In the genomic region with DNA sequence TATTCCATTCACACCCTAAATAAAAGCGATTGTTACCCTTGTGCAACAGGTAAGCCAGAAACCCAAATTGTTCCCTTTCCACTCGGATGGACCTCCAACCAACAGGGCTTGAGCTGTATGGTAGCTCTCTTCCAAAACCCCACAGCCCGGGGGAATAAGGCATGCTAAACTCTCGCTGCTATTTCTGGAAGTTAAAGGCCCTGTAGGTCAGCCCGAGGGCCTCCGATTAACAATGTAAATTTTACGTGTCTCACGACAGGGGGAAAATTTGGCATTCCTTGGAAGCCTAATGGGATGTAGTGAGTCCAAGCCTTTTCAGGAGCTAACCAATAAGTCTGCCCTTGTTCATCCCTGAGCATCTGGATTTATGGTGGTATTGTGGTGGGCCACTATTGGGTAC, we compare ENCODE assay signal across 27 cellular contexts. TPM values are rescaled to one million over a fixed set of nuclear protein-coding genes. Genes with fewer than 3 reads are reported as not detected.
A peak's percentile ranks its signal among the peaks of the same experiment; 100 is the strongest.
DNase-seq lines count a peak whose midpoint lies in the region; ATAC-seq, FAIRE-seq and TF ChIP-seq lines count a peak whose summit lies in the region.
"Had no signal": no experiment of that assay in that cellular context is flagged by ENCODE, and none has a peak within 500 bp of the region (broad histone marks: within the 10 kb centered on the region; RNA-seq: fewer than 3 reads in every experiment).

No MANE protein-coding gene starts in this region.

- H3K36me3 Mint-ChIP-seq in H9 (ENCODE audit: insufficient read depth in 1 of 3, low read depth in 3 of 3) = peaks cover 55 to 85% (median 63%) of the 10 kb centered on the region in 3 experiments
- H3K36me3 Mint-ChIP-seq in CD8-positive, alpha-beta memory T cell = peaks cover 44 to 82% (median 69%) of the 10 kb centered on the region in 3 donors

- no peaks in the 10 kb centered on the region for H4K20me1 ChIP-seq in H9 (ENCODE audit: control insufficient read depth, insufficient read depth, insufficient read length)
- H4K20me1 ChIP-seq in H1 (replicated peaks in 1 of 2; ENCODE audit: control insufficient read depth in 1 of 2, insufficient read depth in 2 of 2, low read length in 2 of 2) = no peaks in the 10 kb centered on the region
- H4K20me1 ChIP-seq: BLaER1 had no signal

- H4K5ac ChIP-seq in H9 (ENCODE audit: insufficient read length, low read depth, low read length) (no peak overlapping the region), H1 (ENCODE audit: insufficient read length, low read depth, low read length) (no peak overlapping the region)

- no peaks in the 10 kb centered on the region for H3K23me2 ChIP-seq in H9 (ENCODE audit: insufficient read length, low read depth, low read length, poor library complexity, severe bottlenecking)
- H3K23me2 ChIP-seq in H1 (ENCODE audit: low read depth, low read length) = no peaks in the 10 kb centered on the region

- CTCF ChIA-PET in H1 (lab: Charles Lee; ENCODE audit: partially characterized antibody) = interaction anchor here (1.6 to 2.3 kb wide), 2 partner anchors 26 to 32 kb away, joined by 3 to 5 read pairs; partner anchors contain the start of gene CNOT8
- CTCF ChIA-PET in CD8-positive, alpha-beta memory T cell (lab: Charles Lee) = no interaction called here

- no peak for TF ChIP-seq EP300 in H1 (IDR thresholded peaks at IDR 0.05; ENCODE audit: borderline replicate concordance in 1 of 2, low read depth in 2 of 2, low read length in 2 of 2)

- H3K4me2 ChIP-seq in H9 (ENCODE audit: insufficient read depth, insufficient read length, low read length) = no peak overlapping the region
- H3K4me2 ChIP-seq in H1 (ENCODE audit: insufficient read depth in 1 of 2, low read depth in 2 of 2, low read length in 2 of 2) = peak overlapping the region; percentile 8 to 39; a peak in 1 of 4 replicates
- H3K4me2 ChIP-seq: BLaER1 had no signal

- H2BK15ac ChIP-seq in H9 (ENCODE audit: low read depth, low read length) (no peak overlapping the region), H1 (ENCODE audit: low read length) (no peak overlapping the region)

- no peak overlapping the region for H2BK120ac ChIP-seq in H9 (ENCODE audit: low read depth, low read length, poor library complexity, severe bottlenecking)
- H2BK120ac ChIP-seq in H1 (replicated peaks; ENCODE audit: low read depth, low read length) = no peak overlapping the region

- no peak overlapping the region for H3K27ac ChIP-seq in H9 (ENCODE audit: insufficient read length, low read depth, low read length)
- no peak overlapping the region for H3K27ac ChIP-seq in H1 (ENCODE audit: low read depth, low read length)
- no peak overlapping the region for H3K27ac ChIP-seq in effector memory CD4-positive, alpha-beta T cell (ENCODE audit: insufficient read depth, low read length, poor library complexity, severe bottlenecking)
- no peak overlapping the region for H3K27ac ChIP-seq in CD8-positive, alpha-beta memory T cell (ENCODE audit: low read depth, low read length)
- H3K27ac ChIP-seq: BLaER1, GM23248 had no signal

- peak; percentile 70 for FAIRE-seq in H1 (lab: Jason Lieb, UNC)
- FAIRE-seq: G401.6, GM12891, GM19239, HTR-8/SVneo, K562 had no signal

- H3K23ac ChIP-seq in H9 (ENCODE audit: insufficient read length, low read depth, low read length) = no peak overlapping the region
- H3K23ac ChIP-seq in H1 (ENCODE audit: insufficient read length) = no peak overlapping the region

- no peak overlapping the region for H3T11ph ChIP-seq in H9 (ENCODE audit: low read length)

- H3K4me1 ChIP-seq in H9 (ENCODE audit: insufficient read depth, low read length) (peaks cover 2% of the 10 kb centered on the region; the same call in 1 of the 2 replicates), H1 (replicated peaks in 1 of 4; ENCODE audit: control insufficient read depth in 3 of 4, insufficient read depth in 4 of 4, low read length in 3 of 4) (peaks cover 0 to 7% (median 0%) of the 10 kb centered on the region in 4 experiments; a peak in 1 of 7 replicates)
- H3K4me1 ChIP-seq in effector memory CD4-positive, alpha-beta T cell (ENCODE audit: control insufficient read depth, insufficient read depth, low read length, poor library complexity, severe bottlenecking) = no peaks in the 10 kb centered on the region
- no peaks in the 10 kb centered on the region for H3K4me1 ChIP-seq in CD8-positive, alpha-beta memory T cell (ENCODE audit: insufficient read depth, low read length)
- H3K4me1 ChIP-seq: BLaER1, HAP-1 had no signal

- H2AFZ ChIP-seq in H9 (ENCODE audit: low read length) (no peak overlapping the region), H1 (ENCODE audit: low read length) (no peak overlapping the region)
- H2AFZ ChIP-seq: GM23248 had no signal

- H3K9me3 ChIP-seq in H9 (ENCODE audit: control insufficient read depth, low read depth, low read length) (peaks cover 17% of the 10 kb centered on the region), H1 (ENCODE audit: insufficient read depth in 2 of 2, low read depth in 1 of 2, low read length in 1 of 2) (no peaks in the 10 kb centered on the region)
- peaks cover 13% of the 10 kb centered on the region for H3K9me3 ChIP-seq in effector memory CD4-positive, alpha-beta T cell (ENCODE audit: control insufficient read depth, low read length)
- H3K9me3 ChIP-seq in CD8-positive, alpha-beta memory T cell (ENCODE audit: low read length) = peaks cover 21% of the 10 kb centered on the region

- no peak overlapping the region for H3K18ac ChIP-seq in H9 (ENCODE audit: insufficient read length, low read depth, low read length)
- no peak overlapping the region for H3K18ac ChIP-seq in H1 (ENCODE audit: extremely low read depth, low read length)

- H3K79me2 ChIP-seq in H9 (ENCODE audit: insufficient read depth, low read length) (no peaks in the 10 kb centered on the region), H1 (ENCODE audit: control insufficient read depth in 1 of 2, insufficient read depth in 2 of 2, low read length in 2 of 2) (no peaks in the 10 kb centered on the region; a peak in 1 of 4 replicates)

- no peak for TF ChIP-seq CTCF in H9 (conservative IDR thresholded peaks at IDR 0.05)
- TF ChIP-seq CTCF in H1 (IDR thresholded peaks at IDR 0.05; ENCODE audit: control extremely low read depth in 1 of 3, insufficient read depth in 1 of 3, low read depth in 1 of 3, low read length in 3 of 3) = no peak

- TF ChIP-seq POLR2A in H1 (IDR thresholded peaks at IDR 0.05; ENCODE audit: control extremely low read depth in 1 of 2, low read depth in 2 of 2, low read length in 2 of 2) = no peak

- no peaks in the 10 kb centered on the region for H3K27me3 ChIP-seq in H9 (ENCODE audit: insufficient read depth, low read length)
- H3K27me3 ChIP-seq in H1 (replicated peaks in 1 of 4; ENCODE audit: control insufficient read depth in 3 of 4, extremely low read depth in 1 of 4, insufficient read depth in 3 of 4, low read length in 3 of 4) = no peaks in the 10 kb centered on the region
- no peaks in the 10 kb centered on the region for H3K27me3 ChIP-seq in effector memory CD4-positive, alpha-beta T cell (replicated peaks; ENCODE audit: control insufficient read depth, insufficient read depth, low read length, poor library complexity, severe bottlenecking)
- H3K27me3 ChIP-seq in CD8-positive, alpha-beta memory T cell (ENCODE audit: insufficient read depth, low read length, poor library complexity, severe bottlenecking) = no peaks in the 10 kb centered on the region
- H3K27me3 ChIP-seq: BLaER1 had no signal

- H3K4me3 Mint-ChIP-seq in H9 = no peak overlapping the region
- no peak overlapping the region for H3K4me3 Mint-ChIP-seq in CD8-positive, alpha-beta memory T cell
- H3K4me3 Mint-ChIP-seq: CD14-positive monocyte; CD8-positive, alpha-beta T cell; HFFc6 had no signal

- peaks cover 7 to 8% of the 10 kb centered on the region in 2 experiments for H3K4me1 Mint-ChIP-seq in H9
- no peaks in the 10 kb centered on the region for H3K4me1 Mint-ChIP-seq in CD8-positive, alpha-beta memory T cell

- H3K56ac ChIP-seq in H9 (ENCODE audit: insufficient read length, low read depth, low read length) (no peak overlapping the region), H1 (replicated peaks; ENCODE audit: insufficient read length, low read depth, low read length) (no peak overlapping the region)

- no peak overlapping the region for H2BK20ac ChIP-seq in H9 (ENCODE audit: low read depth, low read length, poor library complexity, severe bottlenecking)
- no peak overlapping the region for H2BK20ac ChIP-seq in H1 (ENCODE audit: low read length)

- ATAC-seq in GM21423 (IDR thresholded peaks at IDR 0.05; ENCODE audit: unreplicated experiment) = no peak
- ATAC-seq: CD8-positive, alpha-beta T cell; K562 had no signal

- H2BK12ac ChIP-seq in H9 (ENCODE audit: insufficient read length, low read depth, low read length) (no peak overlapping the region), H1 (ENCODE audit: low read depth, low read length) (no peak overlapping the region)

- POLR2A ChIA-PET in H1 (lab: Charles Lee; ENCODE audit: partially characterized antibody) = interaction anchor here (0.8 to 2.9 kb wide), 5 partner anchors 12 to 36 kb away, joined by 3 to 8 read pairs (median 4); partner anchors contain the start of gene CNOT8
- POLR2A ChIA-PET in CD8-positive, alpha-beta memory T cell (lab: Charles Lee) = no interaction called here

- peaks cover 20 to 21% of the 10 kb centered on the region in 2 experiments for H3K9me3 Mint-ChIP-seq in H9
- H3K9me3 Mint-ChIP-seq in CD8-positive, alpha-beta memory T cell = peaks cover 21 to 39% (median 35%) of the 10 kb centered on the region in 5 donors

- H3K9ac ChIP-seq in H9 (ENCODE audit: extremely low read depth, insufficient read length, low read length) (no peak overlapping the region), H1 (replicated peaks in 1 of 4; ENCODE audit: extremely low read depth in 1 of 4, low read depth in 3 of 4, low read length in 3 of 4) (no peak overlapping the region)
- H3K9ac ChIP-seq: BLaER1, GM23248 had no signal

- H3K79me1 ChIP-seq in H9 (ENCODE audit: insufficient read depth, low read depth, low read length, poor library complexity, severe bottlenecking) (no peaks in the 10 kb centered on the region), H1 (ENCODE audit: low read depth, low read length) (no peaks in the 10 kb centered on the region)

- DNase-seq in ELF-1 (ENCODE audit: low read depth, low spot score) (peak; percentile 47), H9 (peak; percentile 71), H1 (ENCODE audit: low read depth in 1 of 2, low spot score in 2 of 2) (peak in 1 of 2 experiments; percentile 3), iPS-NIHi7 (ENCODE audit: extremely low spot score) (peak; percentile 21), NCI-H187 (lab: John Stamatoyannopoulos, UW) (no peak)
- no peak for DNase-seq in effector memory CD4-positive, alpha-beta T cell
- no peak for DNase-seq in CD8-positive, alpha-beta memory T cell
- DNase-seq: 8988T; CD8-positive, alpha-beta T cell; COR-L47; DMS 273 treated with DMSO at 0.1 percent for 48 hours; DMS53; DND-41; EL; GM23248; HFFc6; IMR-90 had no signal

- H3K4ac ChIP-seq in H9 (ENCODE audit: low read depth, low read length) (no peak overlapping the region), H1 (replicated peaks; ENCODE audit: insufficient read length, low read depth, low read length) (no peak overlapping the region)

- H4K8ac ChIP-seq in H9 (replicated peaks; ENCODE audit: insufficient read length, low read depth, low read length) = no peak overlapping the region
- no peak overlapping the region for H4K8ac ChIP-seq in H1 (ENCODE audit: extremely low read depth, insufficient read depth, low read length)

- peaks cover 0 to 43% (median 15%) of the 10 kb centered on the region in 4 experiments for H3K36me3 ChIP-seq in H1 (ENCODE audit: control insufficient read depth in 2 of 4, insufficient read depth in 4 of 4, low read length in 3 of 4)
- H3K36me3 ChIP-seq in effector memory CD4-positive, alpha-beta T cell (ENCODE audit: control insufficient read depth, insufficient read depth, low read length) = peaks cover 28% of the 10 kb centered on the region
- peaks cover 18% of the 10 kb centered on the region for H3K36me3 ChIP-seq in CD8-positive, alpha-beta memory T cell (ENCODE audit: insufficient read depth, low read length)

- no peak for TF ChIP-seq RAD21 in H1 (IDR thresholded peaks at IDR 0.05 in 1 of 2, conservative IDR thresholded peaks at IDR 0.05 in 1 of 2; ENCODE audit: low read depth in 2 of 2, low read length in 2 of 2)

- H3K27me3 Mint-ChIP-seq in H9 (ENCODE audit: low read depth) = no peaks in the 10 kb centered on the region
- H3K27me3 Mint-ChIP-seq in CD8-positive, alpha-beta memory T cell = peaks cover 0 to 1% of the 10 kb centered on the region in 2 donors

- H4K91ac ChIP-seq in H9 (ENCODE audit: insufficient read length, low read depth, low read length) (no peak overlapping the region), H1 (replicated peaks; ENCODE audit: insufficient read length, low read length) (no peak overlapping the region)

- no peak overlapping the region; a peak in 1 of 7 replicates for H3K27ac Mint-ChIP-seq in H9
- no peak overlapping the region for H3K27ac Mint-ChIP-seq in CD8-positive, alpha-beta memory T cell
- H3K27ac Mint-ChIP-seq: CD14-positive monocyte; CD8-positive, alpha-beta T cell; HFFc6 had no signal

- H2AK5ac ChIP-seq in H9 (ENCODE audit: insufficient read length, low read length) (no peak overlapping the region), H1 (ENCODE audit: low read depth, low read length) (no peak overlapping the region)

- no peak overlapping the region for H3K14ac ChIP-seq in H9 (ENCODE audit: insufficient read depth, low read length)
- H3K14ac ChIP-seq in H1 (ENCODE audit: insufficient read length) = no peak overlapping the region

- H2BK5ac ChIP-seq in H9 (ENCODE audit: insufficient read length, low read length) (no peak overlapping the region), H1 (ENCODE audit: low read depth, low read length) (no peak overlapping the region)

- WGBS in H9 (ENCODE audit: extremely low coverage, insufficient read length, low lambda C conversion rate) = no CpG with 5 or more reads among the region's 8 CpGs
- WGBS in H1 (ENCODE audit: extremely low coverage in 1 of 2, insufficient coverage in 1 of 2, insufficient read length in 1 of 2, insufficient replicate concordance in 2 of 2, low coverage in 1 of 2, low lambda C conversion rate in 2 of 2, missing lambda C conversion rate in 1 of 2), 2 experiments = 62% methylated on average over 8 of the region's 8 CpGs; no CpG with 5 or more reads in 1 of the 2 experiments

- no peak overlapping the region for H3K4me3 ChIP-seq in H1 (ENCODE audit: extremely low read depth in 1 of 4, insufficient read depth in 2 of 4, low read depth in 3 of 4, low read length in 4 of 4)
- no peak overlapping the region for H3K4me3 ChIP-seq in effector memory CD4-positive, alpha-beta T cell (ENCODE audit: insufficient read depth, low read depth, low read length, poor library complexity, severe bottlenecking)
- H3K4me3 ChIP-seq in CD8-positive, alpha-beta memory T cell (ENCODE audit: low read length) = no peak overlapping the region
- H3K4me3 ChIP-seq: BLaER1, GM23248, HAP-1, K562 had no signal

RNA-seq across cellular contexts. Expression of gene CNOT8, which starts 26.0 kb away (rescaled TPM):
- 44.3 and 45.6 TPM in 2 replicates for total RNA-seq in H9 (2021)
- 53.6 and 62.9 TPM in 2 replicates for total RNA-seq in H1 (2021; fragmentation: NEBNext Ultra II Directional; extraction: Animal tissue kit (Norgen Biotek cat#: 25700))
- polyA plus RNA-seq in H1 (2011; rRNA removed) = 36.4 and 37.6 TPM in 2 replicates
- polyA plus RNA-seq in H1 (2011; cell fraction: cytosol; rRNA removed) = 47.5 TPM
- 28.9 TPM for polyA plus RNA-seq in H1 (2011; cell fraction: nucleus; rRNA removed)
- 45.7 to 64.1 TPM (median 53.5 TPM) in 4 replicates for polyA plus RNA-seq in H1 (2012, experiment 1 of 2)
- polyA plus RNA-seq in H1 (2012, experiment 2 of 2) = 4.9 TPM
- 32.2 TPM for polyA plus RNA-seq in H1 (2013, experiment 1 of 2)
- 35.9 TPM for polyA plus RNA-seq in H1 (2013, experiment 2 of 2)
- polyA minus RNA-seq in H1 (2011; rRNA and poly(A)+ RNA removed) = 50.2 and 54.6 TPM in 2 replicates
- 33.5 TPM for polyA minus RNA-seq in H1 (2011; cell fraction: cytosol; rRNA and poly(A)+ RNA removed)
- polyA minus RNA-seq in H1 (2011; cell fraction: nucleus; rRNA and poly(A)+ RNA removed) = 20.8 TPM
- 10 to 100 TPM; 47.7 to 52.7 TPM for total RNA-seq in CD8-positive, alpha-beta memory T cell
- polyA plus RNA-seq in CD8-positive, alpha-beta memory T cell = 154 TPM

RNA-seq across cellular contexts. Expression of gene FAXDC2, which starts 34.0 kb away (rescaled TPM):
- 3.0 and 3.2 TPM in 2 replicates for total RNA-seq in H9 (2021)
- total RNA-seq in H1 (2021; fragmentation: NEBNext Ultra II Directional; extraction: Animal tissue kit (Norgen Biotek cat#: 25700)) = 3.7 and 4.8 TPM in 2 replicates
- 5.9 and 8.1 TPM in 2 replicates for polyA plus RNA-seq in H1 (2011; rRNA removed)
- polyA plus RNA-seq in H1 (2011; cell fraction: cytosol; rRNA removed) = 6.0 TPM
- 10.1 TPM for polyA plus RNA-seq in H1 (2011; cell fraction: nucleus; rRNA removed)
- 4.3 to 6.8 TPM (median 5.7 TPM) in 4 replicates for polyA plus RNA-seq in H1 (2012, experiment 1 of 2)
- polyA plus RNA-seq in H1 (2012, experiment 2 of 2) = 2.8 TPM
- polyA plus RNA-seq in H1 (2013, experiment 1 of 2) = 5.7 TPM
- 5.5 TPM for polyA plus RNA-seq in H1 (2013, experiment 2 of 2)
- 13.6 and 13.8 TPM in 2 replicates for polyA minus RNA-seq in H1 (2011; rRNA and poly(A)+ RNA removed)
- 4.0 TPM for polyA minus RNA-seq in H1 (2011; cell fraction: cytosol; rRNA and poly(A)+ RNA removed)
- 12.7 TPM for polyA minus RNA-seq in H1 (2011; cell fraction: nucleus; rRNA and poly(A)+ RNA removed)
- total RNA-seq in CD8-positive, alpha-beta memory T cell = under 1 TPM in 1 of 2 experiments, not detected in 1; 0.18 TPM
- 1.0 TPM for polyA plus RNA-seq in CD8-positive, alpha-beta memory T cell
- total RNA-seq: A673 had no signal

RNA-seq across cellular contexts. Expression of gene GEMIN5, which starts 53.6 kb away (rescaled TPM):
- 34.2 and 35.8 TPM in 2 replicates for total RNA-seq in H9 (2021)
- 46.1 and 47.0 TPM in 2 replicates for total RNA-seq in H1 (2021; fragmentation: NEBNext Ultra II Directional; extraction: Animal tissue kit (Norgen Biotek cat#: 25700))
- 11.4 and 12.8 TPM in 2 replicates for polyA plus RNA-seq in H1 (2011; rRNA removed)
- polyA plus RNA-seq in H1 (2011; cell fraction: cytosol; rRNA removed) = 13.7 TPM
- polyA plus RNA-seq in H1 (2011; cell fraction: nucleus; rRNA removed) = 16.3 TPM
- polyA plus RNA-seq in H1 (2012, experiment 1 of 2) = 18.7 to 24.3 TPM (median 22.0 TPM) in 4 replicates
- 2.6 TPM for polyA plus RNA-seq in H1 (2012, experiment 2 of 2)
- polyA plus RNA-seq in H1 (2013, experiment 1 of 2) = 17.2 TPM
- 15.9 TPM for polyA plus RNA-seq in H1 (2013, experiment 2 of 2)
- polyA minus RNA-seq in H1 (2011; rRNA and poly(A)+ RNA removed) = 36.7 and 44.5 TPM in 2 replicates
- 19.7 TPM for polyA minus RNA-seq in H1 (2011; cell fraction: cytosol; rRNA and poly(A)+ RNA removed)
- polyA minus RNA-seq in H1 (2011; cell fraction: nucleus; rRNA and poly(A)+ RNA removed) = 22.2 TPM
- total RNA-seq in CD8-positive, alpha-beta memory T cell = 10 to 100 TPM; 42.1 to 45.2 TPM
- polyA plus RNA-seq in CD8-positive, alpha-beta memory T cell = 10.8 TPM

RNA-seq across cellular contexts. Expression of gene MRPL22, which starts 56.4 kb away (rescaled TPM):
- total RNA-seq in H9 (2021) = 74.3 and 77.2 TPM in 2 replicates
- 65.6 and 71.2 TPM in 2 replicates for total RNA-seq in H1 (2021; fragmentation: NEBNext Ultra II Directional; extraction: Animal tissue kit (Norgen Biotek cat#: 25700))
- 46.2 and 46.8 TPM in 2 replicates for polyA plus RNA-seq in H1 (2011; rRNA removed)
- 48.5 TPM for polyA plus RNA-seq in H1 (2011; cell fraction: cytosol; rRNA removed)
- polyA plus RNA-seq in H1 (2011; cell fraction: nucleus; rRNA removed) = 32.2 TPM
- polyA plus RNA-seq in H1 (2012, experiment 1 of 2) = 60.6 to 81.0 TPM (median 67.5 TPM) in 4 replicates
- 36.2 TPM for polyA plus RNA-seq in H1 (2012, experiment 2 of 2)
- polyA plus RNA-seq in H1 (2013, experiment 1 of 2) = 74.4 TPM
- polyA plus RNA-seq in H1 (2013, experiment 2 of 2) = 76.7 TPM
- 30.7 and 34.6 TPM in 2 replicates for polyA minus RNA-seq in H1 (2011; rRNA and poly(A)+ RNA removed)
- polyA minus RNA-seq in H1 (2011; cell fraction: cytosol; rRNA and poly(A)+ RNA removed) = 11.9 TPM
- 10.2 TPM for polyA minus RNA-seq in H1 (2011; cell fraction: nucleus; rRNA and poly(A)+ RNA removed)
- 10 to 100 TPM; 87.2 to 90.2 TPM for total RNA-seq in CD8-positive, alpha-beta memory T cell
- polyA plus RNA-seq in CD8-positive, alpha-beta memory T cell = 88.5 TPM

Comparison
In these comparisons a context has a peak if more than half of its experiments do, and no peak if none do; other contexts are left out.
1. DNase-seq: peak in ELF-1 (single experiment), H9 (single experiment) and iPS-NIHi7 (single experiment); none in effector memory CD4-positive, alpha-beta T cell (0 of 3), CD8-positive, alpha-beta memory T cell (0 of 5) and NCI-H187 (0 of 2).